ENCODE assay signal across 9 cellular contexts in genomic region chr14:80364274-80364673, GRCh38.
DNase-seq lines count a peak whose midpoint lies in the region; ATAC-seq and TF ChIP-seq lines count a peak whose summit lies in the region.
"Had no signal": no experiment of that assay in that cellular context is flagged by ENCODE, and none has a peak within 500 bp of the region (broad histone marks: within the 10 kb centered on the region; RNA-seq: fewer than 3 reads in every experiment).

No MANE protein-coding gene starts in this region.

- no peak for TF ChIP-seq POLR2A in adrenal gland (IDR thresholded peaks at IDR 0.05)

- H3K4me3 Mint-ChIP-seq in neural crest cell = no peak overlapping the region
- H3K4me3 Mint-ChIP-seq: effector memory CD8-positive, alpha-beta T cell had no signal

- H3K9me3 Mint-ChIP-seq in neural crest cell = peaks cover 2% of the 10 kb centered on the region

- WGBS in adrenal gland, 4 donors = 27 to 82% (median 53%) methylated on average over 1 of the region's 1 CpG

- intact Hi-C loops in adrenal gland (cut with DNase I) = no loop called here

- H3K27ac ChIP-seq in adrenal gland = no peak overlapping the region

- in situ Hi-C loops in GM13977 (cut with MboI; ENCODE audit: low pct_unique_long_range_greater_than_20kb, low sequenced_read_pairs, unreplicated experiment) = no loop called here

- H3K4me1 Mint-ChIP-seq in neural crest cell = no peaks in the 10 kb centered on the region

- no peak overlapping the region for H3K4me3 ChIP-seq in adrenal gland
- H3K4me3 ChIP-seq: HAP-1 had no signal

- H3K4me1 ChIP-seq in adrenal gland (replicated peaks in 1 of 2) = no peaks in the 10 kb centered on the region
- H3K4me1 ChIP-seq: HAP-1 had no signal

- H3K27ac Mint-ChIP-seq in neural crest cell (ENCODE audit: unreplicated experiment) = no peak overlapping the region
- H3K27ac Mint-ChIP-seq: effector memory CD8-positive, alpha-beta T cell had no signal

- H3K36me3 ChIP-seq in adrenal gland (replicated peaks in 1 of 2) = no peaks in the 10 kb centered on the region
- H3K36me3 ChIP-seq: HAP-1 had no signal

- TF ChIP-seq CTCF in GM13977 (IDR thresholded peaks at IDR 0.05; ENCODE audit: extremely low read depth, insufficient read depth, missing control alignments) (peak; percentile 21), neural crest cell (conservative IDR thresholded peaks at IDR 0.05) (peak; percentile 57), adrenal gland (IDR thresholded peaks at IDR 0.05) (peak in 3 of 6 experiments; percentile 3 to 30 (median 29))

- H3K27me3 Mint-ChIP-seq in neural crest cell (ENCODE audit: low read depth) = no peaks in the 10 kb centered on the region
- H3K27me3 Mint-ChIP-seq: effector memory CD8-positive, alpha-beta T cell had no signal

- H3K9me3 ChIP-seq in adrenal gland (replicated peaks in 1 of 3) = no peaks in the 10 kb centered on the region
- H3K9me3 ChIP-seq: HAP-1 had no signal

- DNase-seq in GM13977 (ENCODE audit: low spot score) = peak; percentile 5
- DNase-seq in NAMALWA (ENCODE audit: low spot score) = peak; percentile 39
- peak; percentile 15 for DNase-seq in astrocyte of the hippocampus (ENCODE audit: low read depth, low spot score)
- DNase-seq in neural crest cell (ENCODE audit: low read depth, low spot score) = no peak
- DNase-seq in adrenal gland = no peak
- DNase-seq: effector memory CD8-positive, alpha-beta T cell had no signal

- no peaks in the 10 kb centered on the region for H3K36me3 Mint-ChIP-seq in neural crest cell (ENCODE audit: low read depth)

- ATAC-seq in HG02759 (IDR thresholded peaks at IDR 0.05; ENCODE audit: unreplicated experiment) (no peak), HG03565 (IDR thresholded peaks at IDR 0.05; ENCODE audit: unreplicated experiment) (no peak)
- ATAC-seq: effector memory CD8-positive, alpha-beta T cell had no signal

- no peaks in the 10 kb centered on the region for H3K27me3 ChIP-seq in adrenal gland

Comparison
In these comparisons a context has a peak if more than half of its experiments do, and no peak if none do; other contexts are left out.
1. DNase-seq: peak in GM13977 (single experiment), NAMALWA (single experiment) and astrocyte of the hippocampus (single experiment); none in neural crest cell (single experiment) and adrenal gland (0 of 7).